ENCODE assay signal across 15 cellular contexts in genomic region chr18:70907673-70908072, GRCh38.
DNase-seq lines count a peak whose midpoint lies in the region; ATAC-seq, FAIRE-seq and TF ChIP-seq lines count a peak whose summit lies in the region.
"Had no signal": no experiment of that assay in that cellular context is flagged by ENCODE, and none has a peak within 500 bp of the region (broad histone marks: within the 10 kb centered on the region; RNA-seq: fewer than 3 reads in every experiment).

No MANE protein-coding gene starts in this region.

- H4K20me1 ChIP-seq in KMS-11 (ENCODE audit: insufficient read depth) (no peaks in the 10 kb centered on the region), endothelial cell of umbilical vein (replicated peaks; ENCODE audit: control insufficient read depth, extremely low read depth, insufficient read depth, low read length) (no peaks in the 10 kb centered on the region)

- H3K36me3 ChIP-seq in KMS-11 (ENCODE audit: insufficient read depth) (no peaks in the 10 kb centered on the region), endothelial cell of umbilical vein (ENCODE audit: control insufficient read depth in 2 of 2, extremely low read depth in 1 of 2, insufficient read depth in 2 of 2, low read length in 2 of 2) (no peaks in the 10 kb centered on the region), gastroesophageal sphincter (no peaks in the 10 kb centered on the region), spleen (no peaks in the 10 kb centered on the region)
- H3K36me3 ChIP-seq: upper lobe of right lung had no signal

- H3K4me1 ChIP-seq in A549: peaks cover 17% of the 10 kb centered on the region
- peaks cover 16% of the 10 kb centered on the region for H3K4me1 ChIP-seq in KMS-11 (ENCODE audit: low read depth, poor library complexity, severe bottlenecking)
- H3K4me1 ChIP-seq in endothelial cell of umbilical vein (ENCODE audit: control insufficient read depth, extremely low read depth, insufficient read depth, low read length): no peaks in the 10 kb centered on the region
- peaks cover 0 to 12% (median 0%) of the 10 kb centered on the region in 3 donors for H3K4me1 ChIP-seq in gastroesophageal sphincter
- no peaks in the 10 kb centered on the region for H3K4me1 ChIP-seq in spleen
- H3K4me1 ChIP-seq: upper lobe of right lung had no signal

- intact Hi-C loops in endothelial cell of umbilical vein (cut with micrococcal nuclease) (no loop called here), spleen (cut with DNase I; ENCODE audit: low total_unique reads) (loop anchor here (10.0 kb wide), 1 partner anchor 47 kb away; no protein-coding TSS in a partner anchor)

- H3K79me2 ChIP-seq in KMS-11 (ENCODE audit: insufficient read depth, low read depth): no peaks in the 10 kb centered on the region
- H3K79me2 ChIP-seq in endothelial cell of umbilical vein (ENCODE audit: control insufficient read depth, insufficient read depth, low read length): no peaks in the 10 kb centered on the region

- no peak for TF ChIP-seq POLR2A in A549 (IDR thresholded peaks at IDR 0.05; ENCODE audit: low read length)
- no peak for TF ChIP-seq POLR2A in endothelial cell of umbilical vein (IDR thresholded peaks at IDR 0.05; ENCODE audit: low read depth, low read length)
- no peak for TF ChIP-seq POLR2A in gastroesophageal sphincter (IDR thresholded peaks at IDR 0.05)
- no peak for TF ChIP-seq POLR2A in spleen (IDR thresholded peaks at IDR 0.05)

- H3K4me2 ChIP-seq in A549: peak overlapping the region; percentile 67
- peak overlapping the region; percentile 3; the same call in 1 of the 2 replicates for H3K4me2 ChIP-seq in KMS-11
- no peak overlapping the region for H3K4me2 ChIP-seq in endothelial cell of umbilical vein (ENCODE audit: insufficient read depth, low read length)

- FAIRE-seq in A549 (lab: Jason Lieb, UNC): no peak
- FAIRE-seq in endothelial cell of umbilical vein (lab: Jason Lieb, UNC): no peak
- FAIRE-seq: keratinocyte had no signal

- H3K4me3 ChIP-seq in A549 (no peak overlapping the region), KMS-11 (IDR thresholded peaks at IDR 0.05; ENCODE audit: insufficient read depth, low read depth, low read length) (no peak overlapping the region), endothelial cell of umbilical vein (replicated peaks in 1 of 3; ENCODE audit: insufficient read depth in 1 of 3, low read depth in 1 of 3, low read length in 3 of 3) (no peak overlapping the region), gastroesophageal sphincter (no peak overlapping the region), spleen (no peak overlapping the region)
- H3K4me3 ChIP-seq: upper lobe of right lung had no signal

- H3K27ac ChIP-seq in A549 (peak overlapping the region; percentile 68 to 79), KMS-11 (peak overlapping the region; percentile 13; the same call in 1 of the 2 replicates), endothelial cell of umbilical vein (ENCODE audit: insufficient read depth, low read depth, low read length) (no peak overlapping the region), gastroesophageal sphincter (no peak overlapping the region), spleen (no peak overlapping the region)
- H3K27ac ChIP-seq: upper lobe of right lung had no signal

- H3K9me1 ChIP-seq in endothelial cell of umbilical vein (replicated peaks; ENCODE audit: control insufficient read depth, extremely low read depth, insufficient read depth, low read length): no peaks in the 10 kb centered on the region

- dilution Hi-C loops in endothelial cell of umbilical vein (cut with MboI; ENCODE audit: extremely low pct_ligation_motif_present, low sequenced_read_pairs): no loop called here

- TF ChIP-seq EP300 in A549 (IDR thresholded peaks at IDR 0.05): no peak
- no peak for TF ChIP-seq EP300 in gastroesophageal sphincter (IDR thresholded peaks at IDR 0.05)

- CTCF ChIA-PET in A549 (lab: Yijun Ruan, JAX): no interaction called here
- CTCF ChIA-PET in endothelial cell of umbilical vein (lab: Charles Lee): interaction anchor here (1.1 to 1.5 kb wide), 5 partner anchors 13 to 1637 kb away, joined by 3 to 6 read pairs (median 4); partner anchors contain the start of gene CBLN2

- H3K9ac ChIP-seq in KMS-11 (no peak overlapping the region; the same call in 1 of the 2 replicates), endothelial cell of umbilical vein (replicated peaks; ENCODE audit: extremely low read depth, insufficient read depth, low read length) (no peak overlapping the region)

- H3K9me3 ChIP-seq in A549 (no peaks in the 10 kb centered on the region), endothelial cell of umbilical vein (replicated peaks; ENCODE audit: control insufficient read depth, insufficient read depth, low read length) (no peaks in the 10 kb centered on the region), gastroesophageal sphincter (peaks cover 0 to 7% (median 0%) of the 10 kb centered on the region in 3 donors), spleen (peaks cover 0 to 16% (median 6%) of the 10 kb centered on the region in 8 donors)
- H3K9me3 ChIP-seq: upper lobe of right lung had no signal

- DNase-seq in A549 (ENCODE audit: low read depth in 1 of 2, low spot score in 1 of 2) (peak; percentile 3 to 58), NCI-H69 (lab: John Stamatoyannopoulos, UW) (peak; percentile 95), endothelial cell of umbilical vein (ENCODE audit: low read depth, low spot score) (peak; percentile 55), spleen (no peak), HCEC 1CT (no peak)
- DNase-seq in stimulated activated CD4-positive, alpha-beta T cell treated with anti-CD3 and anti-CD28 coated beads, Interleukin-2, amount 100 ng/mL, for 48 hours: no peak
- DNase-seq: activated CD4-positive, alpha-beta T cell treated with anti-CD3 and anti-CD28 coated beads, Interleukin-2, amount 50 U/mL, for 48 hours; activated naive CD4-positive, alpha-beta T cell; naive thymus-derived CD8-positive, alpha-beta T cell; NCI-H524 treated with DMSO at 0.1 percent for 48 hours; T-cell; upper lobe of right lung had no signal

- peak; percentile 76 to 81; a peak in 5 of 6 replicates for ATAC-seq in A549
- ATAC-seq in gastroesophageal sphincter: no peak
- ATAC-seq: naive thymus-derived CD8-positive, alpha-beta T cell; T-cell; upper lobe of right lung had no signal

- H2AFZ ChIP-seq in KMS-11 (ENCODE audit: low read depth) (peak overlapping the region; percentile 53; the same call in 1 of the 2 replicates), endothelial cell of umbilical vein (ENCODE audit: low read depth, low read length) (no peak overlapping the region)

- BruUV-seq in endothelial cell of umbilical vein (replicated peaks; lab: Mats Ljungman, UMichigan): no TSS peak

- TF ChIP-seq CTCF in A549 (IDR thresholded peaks at IDR 0.05) (no peak), KMS-11 (conservative IDR thresholded peaks at IDR 0.05; ENCODE audit: low read depth, low read length) (no peak), endothelial cell of umbilical vein (IDR thresholded peaks at IDR 0.05; ENCODE audit: extremely low read depth in 1 of 2, insufficient read depth in 1 of 2, low read depth in 1 of 2, low read length in 2 of 2) (no peak), gastroesophageal sphincter (IDR thresholded peaks at IDR 0.05) (no peak), spleen (IDR thresholded peaks at IDR 0.05 in 8 of 11, conservative IDR thresholded peaks at IDR 0.05 in 3 of 11) (no peak)

- TF ChIP-seq RAD21 in A549 (conservative IDR thresholded peaks at IDR 0.05 in 1 of 2, IDR thresholded peaks at IDR 0.05 in 1 of 2): no peak

- H3K27me3 ChIP-seq in KMS-11 (ENCODE audit: insufficient read depth, low read depth) (no peaks in the 10 kb centered on the region), endothelial cell of umbilical vein (ENCODE audit: control insufficient read depth in 2 of 2, insufficient read depth in 2 of 2, low read length in 2 of 2) (no peaks in the 10 kb centered on the region), gastroesophageal sphincter (no peaks in the 10 kb centered on the region), spleen (replicated peaks in 1 of 7) (no peaks in the 10 kb centered on the region)
- H3K27me3 ChIP-seq: upper lobe of right lung had no signal

- WGBS in A549 (ENCODE audit: missing lambda C conversion rate): 3% methylated on average over 3 of the region's 3 CpGs
- WGBS in gastroesophageal sphincter (ENCODE audit: low coverage in 1 of 2), 2 donors: 6 to 37% methylated on average over 2 to 3 of the region's 3 CpGs
- 38 to 41% (median 39%) methylated on average over 3 of the region's 3 CpGs for WGBS in spleen, 5 donors

- POLR2A ChIA-PET in A549 (lab: Yijun Ruan, JAX): no interaction called here
- POLR2A ChIA-PET in endothelial cell of umbilical vein (lab: Charles Lee): no interaction called here

TF ChIP-seq in A549, 52 proteins besides CTCF, POLR2A, EP300 and RAD21:
- TF ChIP-seq NFE2L2 (conservative IDR thresholded peaks at IDR 0.05; ENCODE audit: low read length): peak; percentile 88
- TF ChIP-seq MAX (IDR thresholded peaks at IDR 0.05): 0 out of 2 replicates have a peak, but pooled peaks have one; percentile 19
- no peak for TF ChIP-seq CBX2 (IDR thresholded peaks at IDR 0.05; ENCODE audit: borderline replicate concordance, low read depth)
- TF ChIP-seq FOSL2 (IDR thresholded peaks at IDR 0.05): no peak
- TF ChIP-seq FOSL2 (CRISPR knock-in tag; IDR thresholded peaks at IDR 0.05): peak; percentile 55
- peak in 1 of 2 experiments; percentile 12; a peak in 1 of 4 replicates for TF ChIP-seq CEBPB (IDR thresholded peaks at IDR 0.05)
- TF ChIP-seq CBX8 (IDR thresholded peaks at IDR 0.05): no peak
- peak; percentile 93 for TF ChIP-seq MAFK (IDR thresholded peaks at IDR 0.05; ENCODE audit: partially characterized antibody)
TF ChIP-seq in A549: peak in this region for 5.

TF ChIP-seq in endothelial cell of umbilical vein, 7 proteins besides CTCF, POLR2A, EP300 and RAD21:
- TF ChIP-seq POLR2AphosphoS5 (IDR thresholded peaks at IDR 0.05; ENCODE audit: insufficient read depth, low read depth, low read length): no peak
- TF ChIP-seq MAX (IDR thresholded peaks at IDR 0.05; ENCODE audit: insufficient read depth, insufficient read length): no peak
- TF ChIP-seq EZH2 (IDR thresholded peaks at IDR 0.05; ENCODE audit: borderline replicate concordance, low read depth, low read length, severe bottlenecking): no peak
- TF ChIP-seq FOS (IDR thresholded peaks at IDR 0.05; ENCODE audit: borderline replicate concordance, insufficient read depth, low read length): peak; percentile 12
- TF ChIP-seq JUN (IDR thresholded peaks at IDR 0.05; ENCODE audit: borderline replicate concordance, insufficient read depth, insufficient read length, low read depth): no peak
- no peak for TF ChIP-seq MYC (IDR thresholded peaks at IDR 0.05; ENCODE audit: low read depth, low read length)
- TF ChIP-seq GATA2 (IDR thresholded peaks at IDR 0.05; ENCODE audit: insufficient read depth, insufficient read length, low read depth, low read length): no peak

Comparison
In these comparisons a context has a peak if more than half of its experiments do, and no peak if none do; other contexts are left out.
1. DNase-seq: peak in A549 (2 of 2), NCI-H69 (single experiment) and endothelial cell of umbilical vein (single experiment); none in stimulated activated CD4-positive, alpha-beta T cell treated with anti-CD3 and anti-CD28 coated beads, Interleukin-2, amount 100 ng/mL, for 48 hours (0 of 2), spleen (single experiment) and HCEC 1CT (single experiment).
2. H3K27ac ChIP-seq: peak in A549 (2 of 2) and KMS-11 (single experiment); none in endothelial cell of umbilical vein (single experiment), gastroesophageal sphincter (0 of 4) and spleen (0 of 8).